ENCODE assay signal across 22 cellular contexts in the genomic region with DNA sequence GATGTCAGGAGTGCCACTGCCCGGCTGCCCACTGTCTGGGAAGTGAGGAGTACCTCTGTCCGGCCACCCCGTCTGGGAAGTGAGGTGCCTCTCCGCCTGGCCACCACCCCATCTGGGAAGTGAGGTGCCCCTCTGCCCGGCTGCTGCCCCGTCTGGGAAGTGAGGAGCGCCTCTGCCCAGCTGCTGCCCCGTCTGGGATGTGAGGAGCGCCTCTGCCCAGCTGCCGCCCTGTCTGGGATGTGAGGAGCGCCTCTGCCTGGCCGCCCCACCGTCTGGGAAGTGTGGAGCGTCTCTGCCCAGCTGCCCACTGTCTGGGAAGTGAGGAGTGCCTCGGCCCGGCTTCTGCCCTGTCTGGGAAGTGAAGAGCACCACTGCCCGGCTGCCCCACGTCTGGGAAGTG.
"Had no signal": no experiment of that assay in that cellular context is flagged by ENCODE, and none has a peak within 500 bp of the region (broad histone marks: within the 10 kb centered on the region; RNA-seq: fewer than 3 reads in every experiment).

No MANE protein-coding gene starts in this region.

- DNase-seq: cerebellar nuclear complex; effector memory CD8-positive, alpha-beta T cell; foreskin keratinocyte; hippocampal formation; kidney glomerular epithelial cell; lower lobe of right lung; mesenchymal stem cell; midbrain; occipital lobe; stimulated activated CD4-positive, alpha-beta T cell treated with anti-CD3 and anti-CD28 coated beads, Interleukin-15, amount 100 ng/mL, for 24 hours; stimulated activated CD4-positive, alpha-beta T cell treated with anti-CD3 and anti-CD28 coated beads, Interleukin-1b, Interleukin-23, amount 100 ng/mL, for 48 hours; stimulated activated CD4-positive, alpha-beta T cell treated with anti-CD3 and anti-CD28 coated beads, Interleukin-4, amount 100 ng/mL, for 24 hours; stimulated activated naive CD8-positive, alpha-beta T cell treated with anti-CD3 and anti-CD28 coated beads, Interleukin-15, amount 100 ng/mL, for 72 hours; testis; transverse colon had no signal

- H3K4me1 ChIP-seq: foreskin keratinocyte had no signal

- H3K27me3 ChIP-seq: foreskin keratinocyte, pancreas, right lobe of liver, testis, transverse colon had no signal

- H3K4me3 ChIP-seq: lower lobe of right lung, pancreas, prostate gland, right lobe of liver, testis, transverse colon had no signal

- H3K9me3 ChIP-seq: lower lobe of right lung, pancreas, prostate gland, right lobe of liver, testis, transverse colon had no signal

- FAIRE-seq: colon, pancreas had no signal

- ATAC-seq: effector memory CD8-positive, alpha-beta T cell; foreskin keratinocyte; left lobe of liver; lower lobe of right lung; pancreas; right lobe of liver; stimulated activated memory B cell treated with anti-CD40 and anti-IgM and Interleukin-4, amounts not matched to agents 10 μg/mL and 1 μg/mL and 100 μg/mL, for 72 hours; stimulated activated naive CD8-positive, alpha-beta T cell treated with anti-CD3 and anti-CD28 coated beads, Interleukin-15, amount 100 ng/mL, for 72 hours had no signal

- H3K27ac ChIP-seq: epithelial cell of prostate, foreskin keratinocyte, lower lobe of right lung, pancreas, prostate gland, right lobe of liver, testis, transverse colon had no signal
